In genomic region chr18:27143580-27144287, GRCh38 we compare ENCODE assay signal across 1 cellular context.
TF ChIP-seq lines count a peak whose summit lies in the region.

No MANE protein-coding gene starts in this region.

TF ChIP-seq in GM23338, 12 proteins besides CTCF, POLR2A, EP300 and RAD21 (continued from another document):
- TF ChIP-seq ZNF331 (CRISPR knock-in tag; IDR thresholded peaks at IDR 0.05; ENCODE audit: low read depth) (no peak), NANOG (IDR thresholded peaks at IDR 0.05; ENCODE audit: borderline replicate concordance) (no peak), ETS1 (IDR thresholded peaks at IDR 0.05) (no peak), ZNF114 (CRISPR knock-in tag; IDR thresholded peaks at IDR 0.05) (no peak), POLR2AphosphoS5 (IDR thresholded peaks at IDR 0.05; ENCODE audit: low read depth) (no peak)
- TF ChIP-seq, protein P1, sequence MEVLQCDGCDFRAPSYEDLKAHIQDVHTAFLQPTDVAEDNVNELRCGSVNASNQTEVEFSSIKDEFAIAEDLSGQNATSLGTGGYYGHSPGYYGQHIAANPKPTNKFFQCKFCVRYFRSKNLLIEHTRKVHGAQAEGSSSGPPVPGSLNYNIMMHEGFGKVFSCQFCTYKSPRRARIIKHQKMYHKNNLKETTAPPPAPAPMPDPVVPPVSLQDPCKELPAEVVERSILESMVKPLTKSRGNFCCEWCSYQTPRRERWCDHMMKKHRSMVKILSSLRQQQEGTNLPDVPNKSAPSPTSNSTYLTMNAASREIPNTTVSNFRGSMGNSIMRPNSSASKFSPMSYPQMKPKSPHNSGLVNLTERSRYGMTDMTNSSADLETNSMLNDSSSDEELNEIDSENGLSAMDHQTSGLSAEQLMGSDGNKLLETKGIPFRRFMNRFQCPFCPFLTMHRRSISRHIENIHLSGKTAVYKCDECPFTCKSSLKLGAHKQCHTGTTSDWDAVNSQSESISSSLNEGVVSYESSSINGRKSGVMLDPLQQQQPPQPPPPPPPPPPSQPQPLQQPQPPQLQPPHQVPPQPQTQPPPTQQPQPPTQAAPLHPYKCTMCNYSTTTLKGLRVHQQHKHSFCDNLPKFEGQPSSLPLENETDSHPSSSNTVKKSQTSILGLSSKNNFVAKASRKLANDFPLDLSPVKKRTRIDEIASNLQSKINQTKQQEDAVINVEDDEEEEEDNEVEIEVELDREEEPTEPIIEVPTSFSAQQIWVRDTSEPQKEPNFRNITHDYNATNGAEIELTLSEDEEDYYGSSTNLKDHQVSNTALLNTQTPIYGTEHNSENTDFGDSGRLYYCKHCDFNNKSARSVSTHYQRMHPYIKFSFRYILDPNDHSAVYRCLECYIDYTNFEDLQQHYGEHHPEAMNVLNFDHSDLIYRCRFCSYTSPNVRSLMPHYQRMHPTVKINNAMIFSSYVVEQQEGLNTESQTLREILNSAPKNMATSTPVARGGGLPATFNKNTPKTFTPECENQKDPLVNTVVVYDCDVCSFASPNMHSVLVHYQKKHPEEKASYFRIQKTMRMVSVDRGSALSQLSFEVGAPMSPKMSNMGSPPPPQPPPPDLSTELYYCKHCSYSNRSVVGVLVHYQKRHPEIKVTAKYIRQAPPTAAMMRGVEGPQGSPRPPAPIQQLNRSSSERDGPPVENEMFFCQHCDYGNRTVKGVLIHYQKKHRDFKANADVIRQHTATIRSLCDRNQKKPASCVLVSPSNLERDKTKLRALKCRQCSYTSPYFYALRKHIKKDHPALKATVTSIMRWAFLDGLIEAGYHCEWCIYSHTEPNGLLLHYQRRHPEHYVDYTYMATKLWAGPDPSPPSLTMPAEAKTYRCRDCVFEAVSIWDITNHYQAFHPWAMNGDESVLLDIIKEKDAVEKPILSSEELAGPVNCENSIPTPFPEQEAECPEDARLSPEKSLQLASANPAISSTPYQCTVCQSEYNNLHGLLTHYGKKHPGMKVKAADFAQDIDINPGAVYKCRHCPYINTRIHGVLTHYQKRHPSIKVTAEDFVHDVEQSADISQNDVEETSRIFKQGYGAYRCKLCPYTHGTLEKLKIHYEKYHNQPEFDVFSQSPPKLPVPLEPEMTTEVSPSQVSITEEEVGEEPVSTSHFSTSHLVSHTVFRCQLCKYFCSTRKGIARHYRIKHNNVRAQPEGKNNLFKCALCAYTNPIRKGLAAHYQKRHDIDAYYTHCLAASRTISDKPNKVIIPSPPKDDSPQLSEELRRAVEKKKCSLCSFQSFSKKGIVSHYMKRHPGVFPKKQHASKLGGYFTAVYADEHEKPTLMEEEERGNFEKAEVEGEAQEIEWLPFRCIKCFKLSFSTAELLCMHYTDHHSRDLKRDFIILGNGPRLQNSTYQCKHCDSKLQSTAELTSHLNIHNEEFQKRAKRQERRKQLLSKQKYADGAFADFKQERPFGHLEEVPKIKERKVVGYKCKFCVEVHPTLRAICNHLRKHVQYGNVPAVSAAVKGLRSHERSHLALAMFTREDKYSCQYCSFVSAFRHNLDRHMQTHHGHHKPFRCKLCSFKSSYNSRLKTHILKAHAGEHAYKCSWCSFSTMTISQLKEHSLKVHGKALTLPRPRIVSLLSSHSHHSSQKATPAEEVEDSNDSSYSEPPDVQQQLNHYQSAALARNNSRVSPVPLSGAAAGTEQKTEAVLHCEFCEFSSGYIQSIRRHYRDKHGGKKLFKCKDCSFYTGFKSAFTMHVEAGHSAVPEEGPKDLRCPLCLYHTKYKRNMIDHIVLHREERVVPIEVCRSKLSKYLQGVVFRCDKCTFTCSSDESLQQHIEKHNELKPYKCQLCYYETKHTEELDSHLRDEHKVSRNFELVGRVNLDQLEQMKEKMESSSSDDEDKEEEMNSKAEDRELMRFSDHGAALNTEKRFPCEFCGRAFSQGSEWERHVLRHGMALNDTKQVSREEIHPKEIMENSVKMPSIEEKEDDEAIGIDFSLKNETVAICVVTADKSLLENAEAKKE (CRISPR knock-in tag; IDR thresholded peaks at IDR 0.05), result no peak
- TF ChIP-seq, protein P2, sequence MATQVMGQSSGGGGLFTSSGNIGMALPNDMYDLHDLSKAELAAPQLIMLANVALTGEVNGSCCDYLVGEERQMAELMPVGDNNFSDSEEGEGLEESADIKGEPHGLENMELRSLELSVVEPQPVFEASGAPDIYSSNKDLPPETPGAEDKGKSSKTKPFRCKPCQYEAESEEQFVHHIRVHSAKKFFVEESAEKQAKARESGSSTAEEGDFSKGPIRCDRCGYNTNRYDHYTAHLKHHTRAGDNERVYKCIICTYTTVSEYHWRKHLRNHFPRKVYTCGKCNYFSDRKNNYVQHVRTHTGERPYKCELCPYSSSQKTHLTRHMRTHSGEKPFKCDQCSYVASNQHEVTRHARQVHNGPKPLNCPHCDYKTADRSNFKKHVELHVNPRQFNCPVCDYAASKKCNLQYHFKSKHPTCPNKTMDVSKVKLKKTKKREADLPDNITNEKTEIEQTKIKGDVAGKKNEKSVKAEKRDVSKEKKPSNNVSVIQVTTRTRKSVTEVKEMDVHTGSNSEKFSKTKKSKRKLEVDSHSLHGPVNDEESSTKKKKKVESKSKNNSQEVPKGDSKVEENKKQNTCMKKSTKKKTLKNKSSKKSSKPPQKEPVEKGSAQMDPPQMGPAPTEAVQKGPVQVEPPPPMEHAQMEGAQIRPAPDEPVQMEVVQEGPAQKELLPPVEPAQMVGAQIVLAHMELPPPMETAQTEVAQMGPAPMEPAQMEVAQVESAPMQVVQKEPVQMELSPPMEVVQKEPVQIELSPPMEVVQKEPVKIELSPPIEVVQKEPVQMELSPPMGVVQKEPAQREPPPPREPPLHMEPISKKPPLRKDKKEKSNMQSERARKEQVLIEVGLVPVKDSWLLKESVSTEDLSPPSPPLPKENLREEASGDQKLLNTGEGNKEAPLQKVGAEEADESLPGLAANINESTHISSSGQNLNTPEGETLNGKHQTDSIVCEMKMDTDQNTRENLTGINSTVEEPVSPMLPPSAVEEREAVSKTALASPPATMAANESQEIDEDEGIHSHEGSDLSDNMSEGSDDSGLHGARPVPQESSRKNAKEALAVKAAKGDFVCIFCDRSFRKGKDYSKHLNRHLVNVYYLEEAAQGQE (IDR thresholded peaks at IDR 0.05; ENCODE audit: unreplicated experiment), result no peak
